Comparison of ENCODE assay signal across 8 cellular contexts in genomic region chr22:46148885-46149492, GRCh38. TPM values are rescaled to one million over a fixed set of nuclear protein-coding genes. Genes with fewer than 3 reads are reported as not detected.
DNase-seq lines count a peak whose midpoint lies in the region; ATAC-seq and TF ChIP-seq lines count a peak whose summit lies in the region.

No MANE protein-coding gene starts in this region.

- intact Hi-C loops in A673 (cut with micrococcal nuclease; ENCODE audit: unreplicated experiment) = no loop called here

- H3K36me3 Mint-ChIP-seq in activated naive CD8-positive, alpha-beta T cell treated with anti-CD3 and anti-CD28 coated beads, Interleukin-2, amount 50 U/mL, for 24 hours (ENCODE audit: low read depth) = peaks cover 6% of the 10 kb centered on the region

- H3K9me2 ChIP-seq in SK-N-SH = no peaks in the 10 kb centered on the region

- H3K4me1 ChIP-seq in SK-N-SH (ENCODE audit: control insufficient read depth in 1 of 2, insufficient read depth in 2 of 2, low read depth in 1 of 2, low read length in 1 of 2) = peaks cover 8 to 32% of the 10 kb centered on the region in 2 experiments; a peak in 1 of 4 replicates
- peaks cover 11 to 55% (median 43%) of the 10 kb centered on the region in 5 donors for H3K4me1 ChIP-seq in subcutaneous abdominal adipose tissue (ENCODE audit: control insufficient read depth in 5 of 5, insufficient read depth in 5 of 5, low read length in 5 of 5)
- H3K4me1 ChIP-seq in A673 (ENCODE audit: insufficient read depth, low read length, poor library complexity, severe bottlenecking) = peaks cover 13% of the 10 kb centered on the region

- H3K9me3 ChIP-seq in SK-N-SH = no peaks in the 10 kb centered on the region
- H3K9me3 ChIP-seq in subcutaneous abdominal adipose tissue (ENCODE audit: control insufficient read depth in 5 of 5, low read length in 5 of 5) = no peaks in the 10 kb centered on the region
- no peaks in the 10 kb centered on the region for H3K9me3 ChIP-seq in A673 (ENCODE audit: low read depth, low read length, poor library complexity, severe bottlenecking)

- no TSS peak for BruUV-seq in A673 (replicated peaks; lab: Mats Ljungman, UMichigan)

- H3K27me3 ChIP-seq in SK-N-SH (ENCODE audit: insufficient read depth) = peaks cover 9% of the 10 kb centered on the region; the same call in 1 of the 2 replicates
- no peaks in the 10 kb centered on the region for H3K27me3 ChIP-seq in subcutaneous abdominal adipose tissue (ENCODE audit: control insufficient read depth in 5 of 5, insufficient read depth in 4 of 5, low read length in 5 of 5)
- peaks cover 14% of the 10 kb centered on the region for H3K27me3 ChIP-seq in A673 (replicated peaks; ENCODE audit: insufficient read depth, low read depth, low read length, poor library complexity)

- TF ChIP-seq EP300 in SK-N-SH (IDR thresholded peaks at IDR 0.05; ENCODE audit: borderline replicate concordance in 1 of 2, low read depth in 1 of 2, low read length in 1 of 2) = no peak

- no peaks in the 10 kb centered on the region for H3K9me3 Mint-ChIP-seq in activated naive CD8-positive, alpha-beta T cell treated with anti-CD3 and anti-CD28 coated beads, Interleukin-2, amount 50 U/mL, for 24 hours

- TF ChIP-seq CTCF in SK-N-SH (IDR thresholded peaks at IDR 0.05) (no peak), A673 (conservative IDR thresholded peaks at IDR 0.05; ENCODE audit: low read depth, low read length) (no peak)

- H3K27ac ChIP-seq in SK-N-SH (ENCODE audit: low read depth in 2 of 2, low read length in 1 of 2) (no peak overlapping the region), subcutaneous abdominal adipose tissue (ENCODE audit: low read depth, low read length) (peak overlapping the region; percentile 60), A673 (ENCODE audit: low read depth, low read length, poor library complexity, severe bottlenecking) (no peak overlapping the region)

- POLR2A ChIA-PET in SK-N-SH (lab: Yijun Ruan, JAX) = interaction anchor here (1.0 to 2.2 kb wide), 3 partner anchors 119 to 163 kb away, joined by 3 to 6 read pairs (median 3); partner anchors contain the start of gene TTC38
- POLR2A ChIA-PET in A673 (lab: Charles Lee; ENCODE audit: low non-redundant PET) = no interaction called here

- CTCF ChIA-PET in SK-N-SH (lab: Yijun Ruan, JAX) = interaction anchor here (1.1 to 2.7 kb wide), 2 partner anchors 27 to 112 kb away, joined by 3 to 7 read pairs; no protein-coding TSS in a partner anchor
- CTCF ChIA-PET in A673 (lab: Charles Lee) = no interaction called here

- peaks cover 12% of the 10 kb centered on the region; the same call in 1 of the 2 replicates for H3K79me2 ChIP-seq in SK-N-SH (ENCODE audit: insufficient read depth)

- DNase-seq in SK-N-SH (no peak), left lobe of liver (ENCODE audit: low spot score) (peak; percentile 52), A673 (ENCODE audit: low spot score) (no peak), NCI-H1417 treated with DMSO at 0.1 percent for 48 hours (lab: John Stamatoyannopoulos, UW) (no peak)
- no peak for DNase-seq in activated naive CD8-positive, alpha-beta T cell treated with anti-CD3 and anti-CD28 coated beads, Interleukin-2, amount 50 U/mL, for 24 hours

- no peak for TF ChIP-seq RAD21 in SK-N-SH (IDR thresholded peaks at IDR 0.05; ENCODE audit: low read length)

- H3K27me3 Mint-ChIP-seq in activated naive CD8-positive, alpha-beta T cell treated with anti-CD3 and anti-CD28 coated beads, Interleukin-2, amount 50 U/mL, for 24 hours = peaks cover 12% of the 10 kb centered on the region

- peak overlapping the region; percentile 92 for H3K4me2 ChIP-seq in SK-N-SH

- H2AFZ ChIP-seq in SK-N-SH (ENCODE audit: low read depth) = no peak overlapping the region

- ATAC-seq in SK-N-SH treated with all-trans-retinoic acid at 6 μM for 48 hours (no peak), left lobe of liver (no peak), HG03442 (IDR thresholded peaks at IDR 0.05; ENCODE audit: unreplicated experiment) (no peak)
- ATAC-seq in activated naive CD8-positive, alpha-beta T cell treated with anti-CD3 and anti-CD28 coated beads, Interleukin-2, amount 50 U/mL, for 24 hours = no peak

- H3K4me1 Mint-ChIP-seq in activated naive CD8-positive, alpha-beta T cell treated with anti-CD3 and anti-CD28 coated beads, Interleukin-2, amount 50 U/mL, for 24 hours = peaks cover 15% of the 10 kb centered on the region

- WGBS in SK-N-SH (ENCODE audit: low lambda C conversion rate) = 97% methylated on average over 7 of the region's 10 CpGs

- peaks cover 10% of the 10 kb centered on the region for H3F3A ChIP-seq in SK-N-SH (replicated peaks; ENCODE audit: insufficient read depth)

- H4K20me1 ChIP-seq in SK-N-SH (ENCODE audit: insufficient read depth) = no peaks in the 10 kb centered on the region; the same call in 1 of the 2 replicates

- H3K4me3 Mint-ChIP-seq in activated naive CD8-positive, alpha-beta T cell treated with anti-CD3 and anti-CD28 coated beads, Interleukin-2, amount 50 U/mL, for 24 hours = peak overlapping the region; percentile 68

- peak overlapping the region in 1 of 2 experiments; percentile 63; a peak in 1 of 4 replicates for H3K4me3 ChIP-seq in SK-N-SH (ENCODE audit: low read depth in 2 of 2, low read length in 1 of 2)
- H3K4me3 ChIP-seq in subcutaneous abdominal adipose tissue (ENCODE audit: low read depth in 1 of 5, low read length in 5 of 5) = peak overlapping the region; percentile 31 to 78 (median 75)
- H3K4me3 ChIP-seq in A673 (ENCODE audit: low read depth, low read length, poor library complexity, severe bottlenecking) = no peak overlapping the region

- H3K9ac ChIP-seq in SK-N-SH (no peak overlapping the region), subcutaneous abdominal adipose tissue (ENCODE audit: low read length in 5 of 5) (peak overlapping the region in 4 of 5 donors; percentile 53 to 82 (median 74))

- no peak overlapping the region for H3K27ac Mint-ChIP-seq in activated naive CD8-positive, alpha-beta T cell treated with anti-CD3 and anti-CD28 coated beads, Interleukin-2, amount 50 U/mL, for 24 hours

- H3K36me3 ChIP-seq in SK-N-SH (replicated peaks in 1 of 2; ENCODE audit: control insufficient read depth in 1 of 2, insufficient read depth in 2 of 2, low read length in 1 of 2) (peaks cover 1 to 10% of the 10 kb centered on the region in 2 experiments), subcutaneous abdominal adipose tissue (ENCODE audit: control insufficient read depth in 5 of 5, insufficient read depth in 5 of 5, low read length in 5 of 5) (peaks cover 0 to 5% (median 0%) of the 10 kb centered on the region in 5 donors), A673 (ENCODE audit: insufficient read depth, low read length, poor library complexity, severe bottlenecking) (no peaks in the 10 kb centered on the region)

TF ChIP-seq in SK-N-SH, 30 proteins besides CTCF, POLR2A, EP300 and RAD21 (continues in another document):
- TF ChIP-seq SMC3 (IDR thresholded peaks at IDR 0.05; ENCODE audit: low read depth, low read length) = no peak
- no peak for TF ChIP-seq NRF1 (IDR thresholded peaks at IDR 0.05; ENCODE audit: low read depth, low read length)
- TF ChIP-seq MXI1 (IDR thresholded peaks at IDR 0.05; ENCODE audit: low read depth, low read length) = no peak
- TF ChIP-seq ELF1 (IDR thresholded peaks at IDR 0.05) = no peak
- TF ChIP-seq, protein P1, sequence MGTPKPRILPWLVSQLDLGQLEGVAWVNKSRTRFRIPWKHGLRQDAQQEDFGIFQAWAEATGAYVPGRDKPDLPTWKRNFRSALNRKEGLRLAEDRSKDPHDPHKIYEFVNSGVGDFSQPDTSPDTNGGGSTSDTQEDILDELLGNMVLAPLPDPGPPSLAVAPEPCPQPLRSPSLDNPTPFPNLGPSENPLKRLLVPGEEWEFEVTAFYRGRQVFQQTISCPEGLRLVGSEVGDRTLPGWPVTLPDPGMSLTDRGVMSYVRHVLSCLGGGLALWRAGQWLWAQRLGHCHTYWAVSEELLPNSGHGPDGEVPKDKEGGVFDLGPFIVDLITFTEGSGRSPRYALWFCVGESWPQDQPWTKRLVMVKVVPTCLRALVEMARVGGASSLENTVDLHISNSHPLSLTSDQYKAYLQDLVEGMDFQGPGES (IDR thresholded peaks at IDR 0.05; ENCODE audit: low read depth, low read length) = no peak
- TF ChIP-seq FOSL2 (IDR thresholded peaks at IDR 0.05; ENCODE audit: borderline replicate concordance, low read depth) = no peak
- no peak for TF ChIP-seq YY1 (IDR thresholded peaks at IDR 0.05; ENCODE audit: low read depth)
- no peak for TF ChIP-seq NFIC (IDR thresholded peaks at IDR 0.05; ENCODE audit: borderline replicate concordance)
- TF ChIP-seq TEAD4 (IDR thresholded peaks at IDR 0.05; ENCODE audit: borderline replicate concordance, insufficient read depth) = no peak
- no peak for TF ChIP-seq GABPA (IDR thresholded peaks at IDR 0.05; ENCODE audit: low read depth)
- no peak for TF ChIP-seq TAF1 (IDR thresholded peaks at IDR 0.05; ENCODE audit: borderline replicate concordance, low read depth, low read length)

TF ChIP-seq in SK-N-SH treated with all-trans-retinoic acid at 6 μM for 48 hours, 23 proteins besides CTCF, POLR2A, EP300 and RAD21:
- TF ChIP-seq ESRRG (CRISPR knock-in tag; IDR thresholded peaks at IDR 0.05) (no peak), TOX (CRISPR knock-in tag; IDR thresholded peaks at IDR 0.05; ENCODE audit: borderline replicate concordance) (no peak)

RNA-seq across cellular contexts. Expression of gene PPARA, which starts 1.3 kb away (rescaled TPM):
- 4.5 TPM in 2 replicates for polyA plus RNA-seq in SK-N-SH (2012; rRNA removed)
- 4.1 and 4.4 TPM in 2 replicates for polyA plus RNA-seq in SK-N-SH (2012; cell fraction: cytosol; rRNA removed)
- polyA plus RNA-seq in SK-N-SH (2012; cell fraction: nucleus; rRNA removed) = 5.8 and 6.8 TPM in 2 replicates
- total RNA-seq in left lobe of liver = 122 TPM
- total RNA-seq in A673 (2021) = 2.0 and 4.0 TPM in 2 replicates

Comparison
In these comparisons a context has a peak if more than half of its experiments do, and no peak if none do; other contexts are left out.
1. RNA of gene PPARA, which starts 1.3 kb away (total RNA-seq): 122 TPM in left lobe of liver (single experiment); 2.0 to 4.0 TPM in A673; every median in the first group is over 10 times any median in the second.